Comparison of ENCODE assay signal across 11 cellular contexts in genomic region chr2:129748653-129749052, GRCh38.
DNase-seq lines count a peak whose midpoint lies in the region; ATAC-seq and TF ChIP-seq lines count a peak whose summit lies in the region.
"Had no signal": no experiment of that assay in that cellular context is flagged by ENCODE, and none has a peak within 500 bp of the region (broad histone marks: within the 10 kb centered on the region; RNA-seq: fewer than 3 reads in every experiment).

No MANE protein-coding gene starts in this region.

- 26 to 31% methylated on average over 6 of the region's 6 CpGs for WGBS in esophagus, 2 donors
- 40 to 51% (median 45%) methylated on average over 6 of the region's 6 CpGs for WGBS in spleen, 5 donors

- no peak for DNase-seq in activated CD8-positive, alpha-beta T cell treated with anti-CD3 and anti-CD28 coated beads for 36 hours
- DNase-seq in activated CD8-positive, alpha-beta T cell treated with anti-CD3 and anti-CD28 coated beads, Interleukin-2, amount 10 ng/mL, durations not matched to agents 7 days and 5 days, result no peak
- DNase-seq in NCI-H524 treated with DMSO at 0.1 percent for 48 hours (lab: John Stamatoyannopoulos, UW), result peak; percentile 32
- DNase-seq in spleen, result peak; percentile 41
- no peak for DNase-seq in HPDE6-E6E7 (ENCODE audit: extremely low spot score)
- no peak for DNase-seq in sciatic nerve (ENCODE audit: low spot score)
- DNase-seq: naive thymus-derived CD4-positive, alpha-beta T cell had no signal

- no peak for TF ChIP-seq CTCF in activated CD8-positive, alpha-beta T cell treated with anti-CD3 and anti-CD28 coated beads for 36 hours (IDR thresholded peaks at IDR 0.05)
- peak in 1 of 11 experiments; percentile 16 for TF ChIP-seq CTCF in spleen (IDR thresholded peaks at IDR 0.05 in 8 of 11, conservative IDR thresholded peaks at IDR 0.05 in 3 of 11)

- no peak overlapping the region for H3K4me3 Mint-ChIP-seq in activated CD8-positive, alpha-beta T cell treated with anti-CD3 and anti-CD28 coated beads for 36 hours
- H3K4me3 Mint-ChIP-seq in activated CD8-positive, alpha-beta T cell treated with anti-CD3 and anti-CD28 coated beads, Interleukin-2, amount 10 ng/mL, durations not matched to agents 7 days and 5 days, result no peak overlapping the region
- H3K4me3 Mint-ChIP-seq: naive thymus-derived CD4-positive, alpha-beta T cell had no signal

- H3K4me1 Mint-ChIP-seq in activated CD8-positive, alpha-beta T cell treated with anti-CD3 and anti-CD28 coated beads for 36 hours (ENCODE audit: low read depth), result no peaks in the 10 kb centered on the region
- no peaks in the 10 kb centered on the region for H3K4me1 Mint-ChIP-seq in activated CD8-positive, alpha-beta T cell treated with anti-CD3 and anti-CD28 coated beads, Interleukin-2, amount 10 ng/mL, durations not matched to agents 7 days and 5 days (ENCODE audit: low read depth)
- H3K4me1 Mint-ChIP-seq: naive thymus-derived CD4-positive, alpha-beta T cell had no signal

- POLR2A ChIA-PET in activated CD8-positive, alpha-beta T cell treated with anti-CD3 and anti-CD28 coated beads for 36 hours (lab: Charles Lee), result no interaction called here
- POLR2A ChIA-PET in activated CD8-positive, alpha-beta T cell treated with anti-CD3 and anti-CD28 coated beads, Interleukin-2, amount 10 ng/mL, durations not matched to agents 7 days and 5 days (lab: Charles Lee), result no interaction called here

- H3K4me1 ChIP-seq in esophagus (ENCODE audit: control insufficient read depth in 2 of 2, insufficient read depth in 2 of 2, low read length in 1 of 2), result peaks cover 0 to 11% of the 10 kb centered on the region in 2 donors
- no peaks in the 10 kb centered on the region for H3K4me1 ChIP-seq in spleen

- H3K9me3 Mint-ChIP-seq in activated CD8-positive, alpha-beta T cell treated with anti-CD3 and anti-CD28 coated beads for 36 hours, result no peaks in the 10 kb centered on the region
- H3K9me3 Mint-ChIP-seq in activated CD8-positive, alpha-beta T cell treated with anti-CD3 and anti-CD28 coated beads, Interleukin-2, amount 10 ng/mL, durations not matched to agents 7 days and 5 days (ENCODE audit: insufficient read depth), result no peaks in the 10 kb centered on the region

- H3K27me3 ChIP-seq in esophagus (ENCODE audit: control insufficient read depth in 1 of 2, insufficient read depth in 2 of 2, low read length in 2 of 2), result no peaks in the 10 kb centered on the region
- no peaks in the 10 kb centered on the region for H3K27me3 ChIP-seq in spleen (replicated peaks in 1 of 7)

- peak; percentile 55 for ATAC-seq in activated CD8-positive, alpha-beta T cell treated with anti-CD3 and anti-CD28 coated beads for 36 hours
- ATAC-seq in activated CD8-positive, alpha-beta T cell treated with anti-CD3 and anti-CD28 coated beads, Interleukin-2, amount 10 ng/mL, durations not matched to agents 7 days and 5 days, result no peak
- ATAC-seq in sciatic nerve, result no peak
- no peak for ATAC-seq in activated CD4-positive, CD25-positive, alpha-beta regulatory T cell treated with anti-CD3 and anti-CD28 coated beads, Interleukin-2, amount 50 U/mL, for 24 hours
- ATAC-seq: naive thymus-derived CD4-positive, alpha-beta T cell had no signal

- peaks cover 0 to 2% of the 10 kb centered on the region in 2 donors for H3K9me3 ChIP-seq in esophagus (ENCODE audit: control insufficient read depth in 2 of 2, insufficient read depth in 1 of 2, low read depth in 1 of 2, low read length in 1 of 2)
- H3K9me3 ChIP-seq in spleen, result peaks cover 0 to 7% (median 0%) of the 10 kb centered on the region in 8 donors
- H3K9me3 ChIP-seq: thoracic aorta had no signal

- CTCF ChIA-PET in activated CD8-positive, alpha-beta T cell treated with anti-CD3 and anti-CD28 coated beads for 36 hours (lab: Charles Lee), result interaction anchor here (1.0 to 1.4 kb wide), 4 partner anchors 8 to 84 kb away, joined by 3 to 4 read pairs (median 4); no protein-coding TSS in a partner anchor
- CTCF ChIA-PET in activated CD8-positive, alpha-beta T cell treated with anti-CD3 and anti-CD28 coated beads, Interleukin-2, amount 10 ng/mL, durations not matched to agents 7 days and 5 days (lab: Charles Lee), result no interaction called here

- TF ChIP-seq POLR2A in spleen (IDR thresholded peaks at IDR 0.05), result no peak

- intact Hi-C loops in activated CD8-positive, alpha-beta T cell treated with anti-CD3 and anti-CD28 coated beads for 36 hours (cut with micrococcal nuclease), result no loop called here
- intact Hi-C loops in spleen (cut with DNase I; ENCODE audit: low total_unique reads), result no loop called here
- intact Hi-C loops in sciatic nerve (cut with DNase I), result no loop called here

- H3K4me3 ChIP-seq in esophagus (ENCODE audit: low read depth in 1 of 2, low read length in 2 of 2) (no peak overlapping the region), spleen (no peak overlapping the region)
- H3K4me3 ChIP-seq: coronary artery, thoracic aorta had no signal

- H3K27me3 Mint-ChIP-seq in activated CD8-positive, alpha-beta T cell treated with anti-CD3 and anti-CD28 coated beads for 36 hours, result peaks cover 4% of the 10 kb centered on the region
- peaks cover 4% of the 10 kb centered on the region for H3K27me3 Mint-ChIP-seq in activated CD8-positive, alpha-beta T cell treated with anti-CD3 and anti-CD28 coated beads, Interleukin-2, amount 10 ng/mL, durations not matched to agents 7 days and 5 days (ENCODE audit: low read depth)

- no peaks in the 10 kb centered on the region for H3K36me3 Mint-ChIP-seq in activated CD8-positive, alpha-beta T cell treated with anti-CD3 and anti-CD28 coated beads for 36 hours (ENCODE audit: low read depth)
- no peaks in the 10 kb centered on the region for H3K36me3 Mint-ChIP-seq in activated CD8-positive, alpha-beta T cell treated with anti-CD3 and anti-CD28 coated beads, Interleukin-2, amount 10 ng/mL, durations not matched to agents 7 days and 5 days (ENCODE audit: low read depth)
- H3K36me3 Mint-ChIP-seq: naive thymus-derived CD4-positive, alpha-beta T cell had no signal

- no peaks in the 10 kb centered on the region for H3K36me3 ChIP-seq in esophagus (ENCODE audit: control insufficient read depth in 2 of 2, insufficient read depth in 2 of 2, low read length in 1 of 2)
- no peaks in the 10 kb centered on the region for H3K36me3 ChIP-seq in spleen
- H3K36me3 ChIP-seq: thoracic aorta had no signal

- no peak overlapping the region for H3K27ac Mint-ChIP-seq in activated CD8-positive, alpha-beta T cell treated with anti-CD3 and anti-CD28 coated beads for 36 hours
- H3K27ac Mint-ChIP-seq in activated CD8-positive, alpha-beta T cell treated with anti-CD3 and anti-CD28 coated beads, Interleukin-2, amount 10 ng/mL, durations not matched to agents 7 days and 5 days, result no peak overlapping the region
- H3K27ac Mint-ChIP-seq: naive thymus-derived CD4-positive, alpha-beta T cell had no signal

- H3K27ac ChIP-seq in esophagus (ENCODE audit: low read depth in 2 of 2, low read length in 1 of 2) (peak overlapping the region; percentile 52 to 57), spleen (no peak overlapping the region)
- H3K27ac ChIP-seq: coronary artery, thoracic aorta had no signal

Comparison
In these comparisons a context has a peak if more than half of its experiments do, and no peak if none do; other contexts are left out.
1. DNase-seq: peak in NCI-H524 treated with DMSO at 0.1 percent for 48 hours (single experiment) and spleen (single experiment); none in activated CD8-positive, alpha-beta T cell treated with anti-CD3 and anti-CD28 coated beads for 36 hours (single experiment), activated CD8-positive, alpha-beta T cell treated with anti-CD3 and anti-CD28 coated beads, Interleukin-2, amount 10 ng/mL, durations not matched to agents 7 days and 5 days (single experiment), HPDE6-E6E7 (single experiment) and sciatic nerve (single experiment).
2. H3K27ac ChIP-seq: peak in esophagus (2 of 2); none in spleen (0 of 8).